In the genomic region with DNA sequence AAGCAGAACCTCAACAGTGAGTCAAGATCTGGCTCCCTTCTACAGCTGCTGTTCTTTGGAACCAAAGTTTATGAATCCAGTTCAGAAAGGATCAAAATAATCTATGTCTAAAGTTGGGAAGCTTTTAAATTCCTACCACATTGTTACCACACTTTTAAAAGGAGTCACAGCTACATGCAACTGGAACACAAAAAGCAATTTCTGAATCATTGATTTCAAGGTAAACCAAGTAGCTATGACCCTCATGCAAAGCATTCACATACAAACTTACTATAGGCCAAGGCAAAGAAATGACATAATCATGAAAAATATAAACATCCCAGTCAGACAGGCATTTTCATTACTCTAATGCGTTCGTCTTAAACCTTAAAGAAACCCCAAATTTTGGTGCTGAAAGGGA, we compare ENCODE assay signal across 27 cellular contexts. TPM values are rescaled to one million over a fixed set of nuclear protein-coding genes. Genes with fewer than 3 reads are reported as not detected.
DNase-seq lines count a peak whose midpoint lies in the region; ATAC-seq, FAIRE-seq and TF ChIP-seq lines count a peak whose summit lies in the region.
"Had no signal": no experiment of that assay in that cellular context is flagged by ENCODE, and none has a peak within 500 bp of the region (broad histone marks: within the 10 kb centered on the region; RNA-seq: fewer than 3 reads in every experiment).

No MANE protein-coding gene starts in this region.

- H3K9me3 Mint-ChIP-seq in mesothelial cell of epicardium, result no peaks in the 10 kb centered on the region
- H3K9me3 Mint-ChIP-seq in WTC11, result no peaks in the 10 kb centered on the region
- H3K9me3 Mint-ChIP-seq: activated naive CD8-positive, alpha-beta T cell treated with anti-CD3 and anti-CD28 coated beads for 36 hours; activated T-helper 2 cell treated with anti-CD3 and anti-CD28 coated beads, Interferon-gamma antibody, Interleukin-2, Interleukin-4, amounts not matched to agents 10 μg/mL and 5 μg/mL and 100 μg/mL, durations not matched to agents 14 hours and 24 hours and 36 hours; stimulated activated naive B cell treated with anti-CD40 and anti-IgM and Interleukin-4, amounts not matched to agents 10 μg/mL and 1 μg/mL and 100 μg/mL, for 72 hours had no signal

- H3K27me3 ChIP-seq in left ventricle myocardium inferior (ENCODE audit: low read depth) (no peaks in the 10 kb centered on the region), endocrine pancreas (ENCODE audit: control insufficient read depth, insufficient read depth, low read length) (no peaks in the 10 kb centered on the region)
- H3K27me3 ChIP-seq: ascending aorta, right lobe of liver, SJCRH30, vagina had no signal

- intact Hi-C loops in left ventricle myocardium inferior (cut with micrococcal nuclease), result loop anchor here (10.0 kb wide), 3 partner anchors 62 to 192 kb away; no protein-coding TSS in a partner anchor
- intact Hi-C loops in left cardiac atrium (cut with DNase I), result loop anchor here (5.0 to 10.0 kb wide), 7 partner anchors 52 to 872 kb away; no protein-coding TSS in a partner anchor

- H3K27ac Mint-ChIP-seq in mesothelial cell of epicardium (peak overlapping the region; percentile 95), WTC11 (no peak overlapping the region)
- H3K27ac Mint-ChIP-seq: activated naive CD8-positive, alpha-beta T cell treated with anti-CD3 and anti-CD28 coated beads for 36 hours; activated T-helper 2 cell treated with anti-CD3 and anti-CD28 coated beads, Interferon-gamma antibody, Interleukin-2, Interleukin-4, amounts not matched to agents 10 μg/mL and 5 μg/mL and 100 μg/mL, durations not matched to agents 14 hours and 24 hours and 36 hours; CD4-positive, alpha-beta memory T cell; stimulated activated naive B cell treated with anti-CD40 and anti-IgM and Interleukin-4, amounts not matched to agents 10 μg/mL and 1 μg/mL and 100 μg/mL, for 72 hours had no signal

- CTCF ChIA-PET in WTC11 (lab: Charles Lee), result interaction anchor here (0.7 to 3.0 kb wide), 14 partner anchors 11 to 901 kb away, joined by 3 to 25 read pairs (median 6); no protein-coding TSS in a partner anchor

- no peak for TF ChIP-seq CTCF in left ventricle myocardium inferior (IDR thresholded peaks at IDR 0.05; ENCODE audit: borderline replicate concordance)
- TF ChIP-seq CTCF in mesothelial cell of epicardium (IDR thresholded peaks at IDR 0.05; ENCODE audit: unreplicated experiment), result no peak
- no peak for TF ChIP-seq CTCF in WTC11 (IDR thresholded peaks at IDR 0.05)

- POLR2A ChIA-PET in WTC11 (lab: Charles Lee), result no interaction called here

- H3K36me3 ChIP-seq in left ventricle myocardium inferior (no peaks in the 10 kb centered on the region), endocrine pancreas (ENCODE audit: control insufficient read depth, insufficient read depth, low read length) (no peaks in the 10 kb centered on the region)
- H3K36me3 ChIP-seq: ascending aorta, right lobe of liver, SJCRH30, vagina had no signal

- no peak for DNase-seq in left ventricle myocardium inferior
- DNase-seq in left cardiac atrium, result no peak
- DNase-seq in mesothelial cell of epicardium (ENCODE audit: low spot score in 2 of 2, unreplicated experiment in 2 of 2), result no peak
- DNase-seq in anterior cingulate cortex (lab: John Stamatoyannopoulos, UW), result no peak
- DNase-seq in activated CD4-positive, alpha-beta T cell treated with anti-CD3 and anti-CD28 coated beads, Interleukin-2, amount 50 U/mL, for 1 hour, result no peak
- DNase-seq in WTC11 (ENCODE audit: low spot score), result no peak
- DNase-seq in GM12891 (ENCODE audit: insufficient read length, low spot score), result no peak
- DNase-seq: activated CD4-positive, alpha-beta T cell treated with anti-CD3 and anti-CD28 coated beads, Interleukin-2, amount 50 U/mL, for 48 hours; activated CD4-positive, CD25-positive, alpha-beta regulatory T cell; activated CD8-positive, alpha-beta memory T cell treated with anti-CD3 and anti-CD28 coated beads, Interleukin-2, amount 50 U/mL, for 48 hours; activated naive CD8-positive, alpha-beta T cell treated with anti-CD3 and anti-CD28 coated beads for 36 hours; CD4-positive, alpha-beta memory T cell; DMS 273 treated with DMSO at 0.1 percent for 48 hours; head of caudate nucleus; kidney glomerular epithelial cell; NCI-H187 treated with DMSO at 0.1 percent for 48 hours; NCI-H524 treated with DMSO at 0.1 percent for 48 hours; right lobe of liver; SJCRH30; stimulated activated naive B cell treated with anti-CD40 and anti-IgM and Interleukin-4, amounts not matched to agents 10 μg/mL and 1 μg/mL and 100 μg/mL, for 72 hours had no signal

- peaks cover 90% of the 10 kb centered on the region for H3K4me1 ChIP-seq in left ventricle myocardium inferior
- peaks cover 11% of the 10 kb centered on the region for H3K4me1 ChIP-seq in endocrine pancreas (ENCODE audit: control insufficient read depth, insufficient read depth, low read length)
- H3K4me1 ChIP-seq: ascending aorta, SJCRH30 had no signal

- no peaks in the 10 kb centered on the region for H3K9me3 ChIP-seq in left ventricle myocardium inferior (replicated peaks)
- no peaks in the 10 kb centered on the region for H3K9me3 ChIP-seq in endocrine pancreas (ENCODE audit: control insufficient read depth, low read length)
- H3K9me3 ChIP-seq: ascending aorta, right lobe of liver, SJCRH30, vagina had no signal

- ATAC-seq in left cardiac atrium, result no peak
- ATAC-seq in WTC11, result no peak
- ATAC-seq: right lobe of liver; stimulated activated naive B cell treated with anti-CD40 and anti-IgM and Interleukin-4, amounts not matched to agents 10 μg/mL and 1 μg/mL and 100 μg/mL, for 72 hours had no signal

- no peak for FAIRE-seq in GM12891 (lab: Jason Lieb, UNC)
- FAIRE-seq: GM12892, HTR-8/SVneo had no signal

- no peak for TF ChIP-seq POLR2A in GM12891 (IDR thresholded peaks at IDR 0.05; ENCODE audit: low read depth, low read length)

- no peak overlapping the region for H3K27ac ChIP-seq in left ventricle myocardium inferior (replicated peaks)
- H3K27ac ChIP-seq: ascending aorta, right lobe of liver, SJCRH30, vagina had no signal

- H3K9ac ChIP-seq in endocrine pancreas (ENCODE audit: control insufficient read depth, insufficient read depth, low read length), result no peak overlapping the region

- H3K4me1 Mint-ChIP-seq in mesothelial cell of epicardium (peaks cover 77% of the 10 kb centered on the region), WTC11 (peaks cover 75% of the 10 kb centered on the region)

- H3K27me3 Mint-ChIP-seq in mesothelial cell of epicardium (ENCODE audit: low read depth) (no peaks in the 10 kb centered on the region), WTC11 (ENCODE audit: low read depth) (peaks cover 29% of the 10 kb centered on the region)

- H3K4me3 Mint-ChIP-seq in mesothelial cell of epicardium (peak overlapping the region; percentile 98), WTC11 (no peak overlapping the region)
- H3K4me3 Mint-ChIP-seq: activated naive CD8-positive, alpha-beta T cell treated with anti-CD3 and anti-CD28 coated beads for 36 hours; CD4-positive, alpha-beta memory T cell; stimulated activated naive B cell treated with anti-CD40 and anti-IgM and Interleukin-4, amounts not matched to agents 10 μg/mL and 1 μg/mL and 100 μg/mL, for 72 hours had no signal

- H3K4me3 ChIP-seq in left ventricle myocardium inferior (peak overlapping the region; percentile 91), endocrine pancreas (ENCODE audit: control insufficient read depth, insufficient read depth, low read length) (peak overlapping the region; percentile 76)
- H3K4me3 ChIP-seq: ascending aorta, lung, right lobe of liver, SJCRH30, vagina had no signal

- no peaks in the 10 kb centered on the region for H3K36me3 Mint-ChIP-seq in mesothelial cell of epicardium
- no peaks in the 10 kb centered on the region for H3K36me3 Mint-ChIP-seq in WTC11
- H3K36me3 Mint-ChIP-seq: activated naive CD8-positive, alpha-beta T cell treated with anti-CD3 and anti-CD28 coated beads for 36 hours; CD4-positive, alpha-beta memory T cell; stimulated activated naive B cell treated with anti-CD40 and anti-IgM and Interleukin-4, amounts not matched to agents 10 μg/mL and 1 μg/mL and 100 μg/mL, for 72 hours had no signal

TF ChIP-seq in WTC11, 78 proteins besides CTCF, POLR2A, EP300 and RAD21 (continues in another document):
- no peak for TF ChIP-seq HMGA2 (CRISPR knock-in tag; IDR thresholded peaks at IDR 0.05)
- TF ChIP-seq MAX (CRISPR knock-in tag; IDR thresholded peaks at IDR 0.05), result no peak
- no peak for TF ChIP-seq ZSCAN18 (CRISPR knock-in tag; IDR thresholded peaks at IDR 0.05)

TF ChIP-seq in GM12891, 5 proteins besides CTCF, POLR2A, EP300 and RAD21:
- TF ChIP-seq POU2F2 (IDR thresholded peaks at IDR 0.05; ENCODE audit: low read depth, low read length) (no peak), PAX5 (IDR thresholded peaks at IDR 0.05; ENCODE audit: insufficient read depth, low read length, severe bottlenecking) (no peak), POLR2AphosphoS5 (IDR thresholded peaks at IDR 0.05; ENCODE audit: low read depth, low read length) (no peak), SPI1 (IDR thresholded peaks at IDR 0.05; ENCODE audit: low read depth, low read length) (no peak), TAF1 (IDR thresholded peaks at IDR 0.05; ENCODE audit: low read depth, low read length) (no peak)

RNA-seq across cellular contexts. Expression of gene SIPA1L2, which starts 3.5 kb away (rescaled TPM):
- total RNA-seq in left ventricle myocardium inferior (127 TPM), left cardiac atrium (10 to 100 TPM; 42.3 to 57.1 TPM), mesothelial cell of epicardium (78.7 to 82.0 TPM (median 81.4 TPM) in 3 replicates), WTC11 (2021) (10.9 to 14.3 TPM (median 11.6 TPM) in 3 replicates)
- 0.01 TPM for polyA plus RNA-seq in GM12891 (2012; ENCODE audit: low read depth, missing spikeins)
